Comparison of ENCODE assay signal across 11 cellular contexts in the genomic region with DNA sequence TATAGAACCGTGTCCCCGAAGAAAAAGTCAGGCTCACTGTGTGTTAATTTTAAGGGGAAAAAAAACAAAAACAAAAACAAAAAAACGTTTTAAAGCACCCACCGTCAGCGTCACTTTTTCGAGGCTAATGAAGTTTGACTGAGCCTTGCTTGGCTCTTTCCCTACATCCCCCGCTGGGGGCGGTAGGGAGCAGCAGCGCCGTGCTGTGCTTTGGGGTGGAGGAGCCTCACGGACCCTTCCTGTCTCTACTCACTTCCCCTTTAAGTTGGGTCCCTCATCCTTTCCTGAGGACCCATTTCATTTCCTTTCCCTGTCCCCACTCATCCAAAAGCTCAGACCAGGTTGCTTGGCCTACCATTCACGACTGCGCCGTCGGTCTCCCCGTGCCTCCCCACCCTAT.
DNase-seq lines count a peak whose midpoint lies in the region; ATAC-seq and TF ChIP-seq lines count a peak whose summit lies in the region.
"Had no signal": no experiment of that assay in that cellular context is flagged by ENCODE, and none has a peak within 500 bp of the region (broad histone marks: within the 10 kb centered on the region; RNA-seq: fewer than 3 reads in every experiment).

No MANE protein-coding gene starts in this region.

- peak; percentile 32 for DNase-seq in activated T-cell treated with anti-CD3 and anti-CD28 coated beads, Interleukin-2, amount 50 U/mL, for 1 hour
- DNase-seq in activated T-cell treated with anti-CD3 and anti-CD28 coated beads, Interleukin-2, amount 50 U/mL, for 4 hours, result no peak
- DNase-seq in HFFc6 (no peak), astrocyte of the cerebellum (ENCODE audit: low read depth) (no peak), osteocyte (ENCODE audit: extremely low spot score, unreplicated experiment) (no peak), DMS53 treated with DMSO at 0.1 percent for 48 hours (lab: John Stamatoyannopoulos, UW; ENCODE audit: unreplicated experiment) (no peak), NCI-H2081 treated with DMSO at 0.1 percent for 48 hours (lab: John Stamatoyannopoulos, UW) (no peak)
- DNase-seq: foreskin melanocyte, NCI-H1694 treated with DMSO at 0.1 percent for 48 hours had no signal

- H3K4me1 Mint-ChIP-seq in activated T-cell treated with anti-CD3 and anti-CD28 coated beads, Interleukin-2, amount 50 U/mL, for 4 hours (ENCODE audit: low read depth), result peaks cover under 1% of the 10 kb centered on the region
- H3K4me1 Mint-ChIP-seq in HFFc6 (ENCODE audit: low read depth), result peaks cover 21% of the 10 kb centered on the region
- H3K4me1 Mint-ChIP-seq in osteocyte (ENCODE audit: unreplicated experiment), result peaks cover 2% of the 10 kb centered on the region

- in situ Hi-C loops in astrocyte of the cerebellum (cut with HindIII; ENCODE audit: low sequenced_read_pairs), result no loop called here

- H3K27ac Mint-ChIP-seq in HFFc6 (no peak overlapping the region), osteocyte (ENCODE audit: unreplicated experiment) (no peak overlapping the region)
- H3K27ac Mint-ChIP-seq: activated naive CD4-positive, alpha-beta T cell treated with anti-CD3 and anti-CD28 coated beads, Interleukin-2, amount 50 U/mL, for 72 hours had no signal

- TF ChIP-seq CTCF in HFFc6 (IDR thresholded peaks at IDR 0.05) (peak; percentile 60; the same call in 1 of the 2 replicates), astrocyte of the cerebellum (IDR thresholded peaks at IDR 0.05; ENCODE audit: low read depth, low read length, missing control alignments) (peak; percentile 53), osteocyte (IDR thresholded peaks at IDR 0.05) (peak; percentile 45)

- H3K27me3 Mint-ChIP-seq in activated T-cell treated with anti-CD3 and anti-CD28 coated beads, Interleukin-2, amount 50 U/mL, for 4 hours (ENCODE audit: low read depth), result no peaks in the 10 kb centered on the region
- H3K27me3 Mint-ChIP-seq in HFFc6 (ENCODE audit: insufficient read depth) (peaks cover 2% of the 10 kb centered on the region; the same call in 1 of the 2 replicates), osteocyte (ENCODE audit: unreplicated experiment) (peaks cover 2% of the 10 kb centered on the region)

- ATAC-seq in activated T-cell treated with anti-CD3 and anti-CD28 coated beads, Interleukin-2, amount 50 U/mL, for 4 hours, result no peak
- ATAC-seq in GM18861 (IDR thresholded peaks at IDR 0.05; ENCODE audit: unreplicated experiment), result no peak
- ATAC-seq: activated naive CD4-positive, alpha-beta T cell treated with anti-CD3 and anti-CD28 coated beads, Interleukin-2, amount 50 U/mL, for 72 hours had no signal

- H3K4me3 Mint-ChIP-seq in activated T-cell treated with anti-CD3 and anti-CD28 coated beads, Interleukin-2, amount 50 U/mL, for 4 hours, result no peak overlapping the region
- H3K4me3 Mint-ChIP-seq in HFFc6 (no peak overlapping the region), osteocyte (ENCODE audit: unreplicated experiment) (no peak overlapping the region)

- no peaks in the 10 kb centered on the region for H3K36me3 Mint-ChIP-seq in activated T-cell treated with anti-CD3 and anti-CD28 coated beads, Interleukin-2, amount 50 U/mL, for 4 hours (ENCODE audit: insufficient read depth)
- H3K36me3 Mint-ChIP-seq in HFFc6 (ENCODE audit: low read depth) (peaks cover 27% of the 10 kb centered on the region), osteocyte (ENCODE audit: unreplicated experiment) (peaks cover 7% of the 10 kb centered on the region)

- no peak overlapping the region for H3K4me3 ChIP-seq in astrocyte of the cerebellum (ENCODE audit: low read depth, low read length)

- peaks cover 5% of the 10 kb centered on the region for H3K9me3 Mint-ChIP-seq in activated T-cell treated with anti-CD3 and anti-CD28 coated beads, Interleukin-2, amount 50 U/mL, for 4 hours
- H3K9me3 Mint-ChIP-seq in HFFc6 (no peaks in the 10 kb centered on the region), osteocyte (ENCODE audit: unreplicated experiment) (peaks cover 6% of the 10 kb centered on the region)
